ENCODE assay signal across 8 cellular contexts in the genomic region with DNA sequence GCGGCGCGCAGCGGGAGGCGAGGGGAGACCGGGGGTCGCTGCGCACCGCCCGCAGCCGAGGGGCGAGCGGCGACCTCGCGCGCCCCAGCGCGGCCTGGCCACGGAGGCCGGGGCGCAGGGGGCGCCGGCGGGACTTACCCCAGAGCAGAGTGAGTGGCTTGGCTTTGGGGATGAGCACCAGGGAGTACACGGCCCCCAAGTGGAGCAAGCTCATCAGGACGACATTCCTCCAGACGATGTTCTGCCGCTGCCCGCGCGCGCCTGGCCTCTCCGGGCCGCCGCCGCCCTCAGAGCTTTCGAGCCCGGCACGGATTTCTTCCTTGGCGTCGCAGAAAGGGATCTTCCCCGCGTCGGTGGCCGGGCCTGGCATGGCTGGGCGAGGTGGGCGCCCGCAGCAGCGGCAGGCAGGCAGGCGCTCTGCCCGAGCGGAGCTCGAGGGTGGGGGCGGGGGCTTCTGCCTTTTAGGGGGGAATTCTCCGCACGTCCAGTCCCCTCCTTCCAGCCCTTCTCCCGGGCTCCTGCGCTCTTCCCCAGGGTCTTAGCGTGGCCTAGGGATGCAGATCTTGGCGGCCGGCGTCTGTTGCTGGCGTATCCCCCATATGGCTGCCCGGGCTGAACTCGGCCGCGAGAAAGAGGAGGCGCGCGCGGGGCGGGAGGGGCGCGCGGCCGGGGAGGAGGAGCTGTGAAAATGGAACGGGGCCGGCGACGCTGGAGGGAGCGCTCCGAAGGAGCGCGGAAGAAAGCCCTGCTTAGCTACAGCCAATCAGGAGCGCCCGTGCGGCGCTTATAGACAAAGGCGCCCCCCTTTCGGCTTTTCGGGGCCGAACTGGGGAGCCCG.
DNase-seq lines count a peak whose midpoint lies in the region; ATAC-seq lines count a peak whose summit lies in the region.

A gene (minus strand): TSS at position 629 of the 838 bp plus-strand sequence. CDS start 259 bp downstream, at position 370.

- H3K4me1 ChIP-seq in endocrine pancreas (ENCODE audit: control insufficient read depth, insufficient read depth, low read length): no peaks in the 10 kb centered on the region

- no peaks in the 10 kb centered on the region for H3K36me3 ChIP-seq in endocrine pancreas (ENCODE audit: control insufficient read depth, insufficient read depth, low read length)

- peak within 1 kb of the TSS; percentile 60 for H3K9ac ChIP-seq in endocrine pancreas (ENCODE audit: control insufficient read depth, insufficient read depth, low read length)

- H3K27me3 Mint-ChIP-seq in memory B cell: peaks cover 20% of the 10 kb centered on the region

- ATAC-seq in GM18520 (IDR thresholded peaks at IDR 0.05; ENCODE audit: unreplicated experiment) (peak; percentile 78), HG03045 (IDR thresholded peaks at IDR 0.05; ENCODE audit: unreplicated experiment) (peak; percentile 93), memory B cell (ENCODE audit: low read depth) (peak; percentile 65)

- in situ Hi-C loops in ACHN (cut with HindIII; ENCODE audit: low pct_ligation_motif_present, low pct_unique_long_range_greater_than_20kb, low sequenced_read_pairs): no loop called here

- peak; percentile 71 for DNase-seq in ACHN
- peak; percentile 15 for DNase-seq in NCI-H345 treated with DMSO at 0.1 percent for 48 hours (lab: John Stamatoyannopoulos, UW; ENCODE audit: unreplicated experiment)
- peak; percentile 36 to 43 for DNase-seq in activated CD8-positive, alpha-beta memory T cell treated with anti-CD3 and anti-CD28 coated beads for 4 hours (ENCODE audit: low read depth in 2 of 2)
- DNase-seq in memory B cell (ENCODE audit: low spot score in 2 of 2): peak in 1 of 2 donors; percentile 15
- peak; percentile 45 for DNase-seq in stimulated activated CD8-positive, alpha-beta memory T cell treated with anti-CD3 and anti-CD28 coated beads, Interleukin-15, amount 100 ng/mL, for 24 hours (ENCODE audit: low read depth)

- H3K9me3 ChIP-seq in endocrine pancreas (ENCODE audit: control insufficient read depth, low read length): no peaks in the 10 kb centered on the region

- H3K9me3 Mint-ChIP-seq in memory B cell: no peaks in the 10 kb centered on the region

- peaks cover 11% of the 10 kb centered on the region for H3K4me1 Mint-ChIP-seq in memory B cell

- H3K4me3 Mint-ChIP-seq in memory B cell: peak within 1 kb of the TSS; percentile 86

- H3K4me3 ChIP-seq in endocrine pancreas (ENCODE audit: control insufficient read depth, insufficient read depth, low read length): peak within 1 kb of the TSS; percentile 50

- no peak within 1 kb of the TSS for H3K27ac Mint-ChIP-seq in memory B cell

- H3K27me3 ChIP-seq in endocrine pancreas (ENCODE audit: control insufficient read depth, insufficient read depth, low read length): no peaks in the 10 kb centered on the region

- no peaks in the 10 kb centered on the region for H3K36me3 Mint-ChIP-seq in memory B cell
